ENCODE assay signal across 1 cellular context in the genomic region with DNA sequence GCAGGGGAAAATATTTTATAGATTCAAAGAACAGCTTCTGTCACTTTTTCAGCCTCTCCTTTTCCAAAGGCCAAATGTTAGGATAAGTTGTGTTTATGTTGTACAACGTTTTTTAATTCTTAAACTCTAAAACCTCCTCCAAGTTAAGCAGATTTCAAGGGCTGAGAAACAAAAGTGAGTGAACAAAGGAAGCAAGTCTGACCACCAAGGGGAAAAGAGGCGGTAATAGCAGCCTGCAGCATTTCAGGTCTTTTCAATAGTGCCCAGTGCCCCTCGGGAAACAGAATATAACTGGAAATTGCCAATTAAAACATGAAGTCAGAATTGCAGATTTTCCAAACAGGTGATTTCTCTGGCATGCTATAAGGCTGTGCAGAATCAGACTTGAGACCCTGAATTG.
TF ChIP-seq lines count a peak whose summit lies in the region.

No MANE protein-coding gene starts in this region.

TF ChIP-seq in H1, 55 proteins besides CTCF, POLR2A, EP300 and RAD21:
- TF ChIP-seq HDAC2 (IDR thresholded peaks at IDR 0.05; ENCODE audit: borderline replicate concordance in 1 of 2, low read depth in 2 of 2, low read length in 2 of 2) (no peak), KDM5A (IDR thresholded peaks at IDR 0.05; ENCODE audit: low read length) (no peak), BACH1 (IDR thresholded peaks at IDR 0.05; ENCODE audit: low read length) (no peak), BRCA1 (IDR thresholded peaks at IDR 0.05; ENCODE audit: low read depth, low read length) (no peak)
TF ChIP-seq in H1: peak in this region for 0.
